Comparison of ENCODE assay signal across 22 cellular contexts in genomic region chr15:53534105-53534839, GRCh38.
"Had no signal": no experiment of that assay in that cellular context is flagged by ENCODE, and none has a peak within 500 bp of the region (broad histone marks: within the 10 kb centered on the region; RNA-seq: fewer than 3 reads in every experiment).

No MANE protein-coding gene starts in this region.

- H3K27me3 ChIP-seq: cardiac muscle cell, left lung, ovary, right atrium auricular region, thyroid gland, upper lobe of right lung had no signal

- H3K9me3 ChIP-seq: left lung, ovary, prostate gland, right atrium auricular region, thyroid gland, upper lobe of right lung had no signal

- H3K4me3 Mint-ChIP-seq: endodermal cell; natural killer cell treated with Interleukin-12 subunit alpha and Interleukin-12 subunit beta and Interleukin-15 and Interleukin-18, amount 100 ng/mL, for 72 hours; T-helper 1 cell treated with Interleukin-12 subunit alpha and Interleukin-12 subunit beta and Interleukin-4 antibody, amounts not matched to agents 30 μg/mL and 1 μg/mL, for 36 hours had no signal

- H3K36me3 ChIP-seq: cardiac muscle cell, left lung, ovary, prostate gland, right atrium auricular region, thyroid gland, upper lobe of right lung had no signal

- H3K9me3 Mint-ChIP-seq: endodermal cell; T-helper 1 cell treated with Interleukin-12 subunit alpha and Interleukin-12 subunit beta and Interleukin-4 antibody, amounts not matched to agents 30 μg/mL and 1 μg/mL, for 36 hours had no signal

- FAIRE-seq: kidney had no signal

- H3K27me3 Mint-ChIP-seq: natural killer cell treated with Interleukin-12 subunit alpha and Interleukin-12 subunit beta and Interleukin-15 and Interleukin-18, amount 100 ng/mL, for 72 hours had no signal

- DNase-seq: activated CD4-positive, alpha-beta T cell treated with anti-CD3 and anti-CD28 coated beads for 4 hours; activated CD4-positive, alpha-beta T cell treated with anti-CD3 and anti-CD28 coated beads, Interleukin-2, amount 50 U/mL, for 48 hours; activated CD4-positive, CD25-positive, alpha-beta regulatory T cell; activated naive CD4-positive, alpha-beta T cell treated with Interleukin-2 at 50 U/mL for 16 hours; activated T-cell treated with anti-CD3 and anti-CD28 coated beads, Interleukin-2, amount 50 U/mL, for 48 hours; amygdala; cortex of kidney; endodermal cell; foreskin fibroblast; kidney; left lung; midbrain; ovary; stimulated activated CD4-positive, alpha-beta T cell treated with anti-CD3 and anti-CD28 coated beads, Interleukin-4, amount 100 ng/mL, for 24 hours; stimulated activated naive CD4-positive, alpha-beta T cell treated with Interleukin-2 at 50 U/mL for 16 hours; thyroid gland; upper lobe of right lung had no signal

- H3K4me3 ChIP-seq: cardiac muscle cell, left lung, ovary, prostate gland, right atrium auricular region, thyroid gland, upper lobe of right lung had no signal

- H3K4me1 ChIP-seq: left lung, prostate gland, right atrium auricular region, upper lobe of right lung had no signal

- H3K27ac ChIP-seq: cardiac muscle cell, left lung, ovary, prostate gland, right atrium auricular region, upper lobe of right lung had no signal

- H3K27ac Mint-ChIP-seq: endodermal cell; natural killer cell treated with Interleukin-12 subunit alpha and Interleukin-12 subunit beta and Interleukin-15 and Interleukin-18, amount 100 ng/mL, for 72 hours; T-helper 1 cell treated with Interleukin-12 subunit alpha and Interleukin-12 subunit beta and Interleukin-4 antibody, amounts not matched to agents 30 μg/mL and 1 μg/mL, for 36 hours had no signal
